Comparison of ENCODE assay signal across 1 cellular context in the genomic region with DNA sequence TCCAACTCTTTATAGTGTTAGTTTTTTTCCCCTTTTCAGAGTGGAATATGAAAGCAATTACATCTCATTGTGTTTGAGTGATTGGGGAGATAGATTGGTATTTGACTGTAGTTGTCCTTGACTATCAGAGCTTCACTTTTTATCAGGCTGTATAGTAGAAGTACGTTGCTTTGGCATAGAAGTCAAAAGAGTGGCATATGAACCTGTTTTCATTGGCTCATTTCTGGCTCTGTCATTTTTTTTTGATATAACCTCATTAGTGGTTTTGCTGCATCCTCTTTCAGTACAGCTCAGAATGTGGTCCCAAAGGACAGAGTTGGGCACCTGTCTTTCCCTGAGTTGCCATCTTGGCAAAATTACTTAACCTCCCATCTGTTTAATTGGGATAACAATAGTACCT.
TF ChIP-seq lines count a peak whose summit lies in the region.

No MANE protein-coding gene starts in this region.

TF ChIP-seq in GM23338, 12 proteins besides CTCF, POLR2A, EP300 and RAD21 (continued from another document):
- TF ChIP-seq, protein P1, sequence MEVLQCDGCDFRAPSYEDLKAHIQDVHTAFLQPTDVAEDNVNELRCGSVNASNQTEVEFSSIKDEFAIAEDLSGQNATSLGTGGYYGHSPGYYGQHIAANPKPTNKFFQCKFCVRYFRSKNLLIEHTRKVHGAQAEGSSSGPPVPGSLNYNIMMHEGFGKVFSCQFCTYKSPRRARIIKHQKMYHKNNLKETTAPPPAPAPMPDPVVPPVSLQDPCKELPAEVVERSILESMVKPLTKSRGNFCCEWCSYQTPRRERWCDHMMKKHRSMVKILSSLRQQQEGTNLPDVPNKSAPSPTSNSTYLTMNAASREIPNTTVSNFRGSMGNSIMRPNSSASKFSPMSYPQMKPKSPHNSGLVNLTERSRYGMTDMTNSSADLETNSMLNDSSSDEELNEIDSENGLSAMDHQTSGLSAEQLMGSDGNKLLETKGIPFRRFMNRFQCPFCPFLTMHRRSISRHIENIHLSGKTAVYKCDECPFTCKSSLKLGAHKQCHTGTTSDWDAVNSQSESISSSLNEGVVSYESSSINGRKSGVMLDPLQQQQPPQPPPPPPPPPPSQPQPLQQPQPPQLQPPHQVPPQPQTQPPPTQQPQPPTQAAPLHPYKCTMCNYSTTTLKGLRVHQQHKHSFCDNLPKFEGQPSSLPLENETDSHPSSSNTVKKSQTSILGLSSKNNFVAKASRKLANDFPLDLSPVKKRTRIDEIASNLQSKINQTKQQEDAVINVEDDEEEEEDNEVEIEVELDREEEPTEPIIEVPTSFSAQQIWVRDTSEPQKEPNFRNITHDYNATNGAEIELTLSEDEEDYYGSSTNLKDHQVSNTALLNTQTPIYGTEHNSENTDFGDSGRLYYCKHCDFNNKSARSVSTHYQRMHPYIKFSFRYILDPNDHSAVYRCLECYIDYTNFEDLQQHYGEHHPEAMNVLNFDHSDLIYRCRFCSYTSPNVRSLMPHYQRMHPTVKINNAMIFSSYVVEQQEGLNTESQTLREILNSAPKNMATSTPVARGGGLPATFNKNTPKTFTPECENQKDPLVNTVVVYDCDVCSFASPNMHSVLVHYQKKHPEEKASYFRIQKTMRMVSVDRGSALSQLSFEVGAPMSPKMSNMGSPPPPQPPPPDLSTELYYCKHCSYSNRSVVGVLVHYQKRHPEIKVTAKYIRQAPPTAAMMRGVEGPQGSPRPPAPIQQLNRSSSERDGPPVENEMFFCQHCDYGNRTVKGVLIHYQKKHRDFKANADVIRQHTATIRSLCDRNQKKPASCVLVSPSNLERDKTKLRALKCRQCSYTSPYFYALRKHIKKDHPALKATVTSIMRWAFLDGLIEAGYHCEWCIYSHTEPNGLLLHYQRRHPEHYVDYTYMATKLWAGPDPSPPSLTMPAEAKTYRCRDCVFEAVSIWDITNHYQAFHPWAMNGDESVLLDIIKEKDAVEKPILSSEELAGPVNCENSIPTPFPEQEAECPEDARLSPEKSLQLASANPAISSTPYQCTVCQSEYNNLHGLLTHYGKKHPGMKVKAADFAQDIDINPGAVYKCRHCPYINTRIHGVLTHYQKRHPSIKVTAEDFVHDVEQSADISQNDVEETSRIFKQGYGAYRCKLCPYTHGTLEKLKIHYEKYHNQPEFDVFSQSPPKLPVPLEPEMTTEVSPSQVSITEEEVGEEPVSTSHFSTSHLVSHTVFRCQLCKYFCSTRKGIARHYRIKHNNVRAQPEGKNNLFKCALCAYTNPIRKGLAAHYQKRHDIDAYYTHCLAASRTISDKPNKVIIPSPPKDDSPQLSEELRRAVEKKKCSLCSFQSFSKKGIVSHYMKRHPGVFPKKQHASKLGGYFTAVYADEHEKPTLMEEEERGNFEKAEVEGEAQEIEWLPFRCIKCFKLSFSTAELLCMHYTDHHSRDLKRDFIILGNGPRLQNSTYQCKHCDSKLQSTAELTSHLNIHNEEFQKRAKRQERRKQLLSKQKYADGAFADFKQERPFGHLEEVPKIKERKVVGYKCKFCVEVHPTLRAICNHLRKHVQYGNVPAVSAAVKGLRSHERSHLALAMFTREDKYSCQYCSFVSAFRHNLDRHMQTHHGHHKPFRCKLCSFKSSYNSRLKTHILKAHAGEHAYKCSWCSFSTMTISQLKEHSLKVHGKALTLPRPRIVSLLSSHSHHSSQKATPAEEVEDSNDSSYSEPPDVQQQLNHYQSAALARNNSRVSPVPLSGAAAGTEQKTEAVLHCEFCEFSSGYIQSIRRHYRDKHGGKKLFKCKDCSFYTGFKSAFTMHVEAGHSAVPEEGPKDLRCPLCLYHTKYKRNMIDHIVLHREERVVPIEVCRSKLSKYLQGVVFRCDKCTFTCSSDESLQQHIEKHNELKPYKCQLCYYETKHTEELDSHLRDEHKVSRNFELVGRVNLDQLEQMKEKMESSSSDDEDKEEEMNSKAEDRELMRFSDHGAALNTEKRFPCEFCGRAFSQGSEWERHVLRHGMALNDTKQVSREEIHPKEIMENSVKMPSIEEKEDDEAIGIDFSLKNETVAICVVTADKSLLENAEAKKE (CRISPR knock-in tag; IDR thresholded peaks at IDR 0.05), result no peak
- no peak for TF ChIP-seq EZH2phosphoT487 (IDR thresholded peaks at IDR 0.05; ENCODE audit: unreplicated experiment)
- no peak for TF ChIP-seq ZNF331 (CRISPR knock-in tag; IDR thresholded peaks at IDR 0.05; ENCODE audit: low read depth)
- no peak for TF ChIP-seq CREB1 (CRISPR knock-in tag; IDR thresholded peaks at IDR 0.05; ENCODE audit: low read depth)
- no peak for TF ChIP-seq EZH2 (IDR thresholded peaks at IDR 0.05; ENCODE audit: low read depth, unreplicated experiment)
